11 cellular contexts compared by ENCODE assay signal in genomic region chr4:148425327-148426110, GRCh38. TPM values are rescaled to one million over a fixed set of nuclear protein-coding genes. Genes with fewer than 3 reads are reported as not detected.
DNase-seq lines count a peak whose midpoint lies in the region; ATAC-seq and TF ChIP-seq lines count a peak whose summit lies in the region.
"Had no signal": no experiment of that assay in that cellular context is flagged by ENCODE, and none has a peak within 500 bp of the region (broad histone marks: within the 10 kb centered on the region; RNA-seq: fewer than 3 reads in every experiment).

No MANE protein-coding gene starts in this region.

- no peak for DNase-seq in HCT116 (ENCODE audit: low read depth, low spot score)
- DNase-seq in naive thymus-derived CD8-positive, alpha-beta T cell: no peak
- no peak for DNase-seq in RKO (ENCODE audit: low spot score)
- DNase-seq in HPDE6-E6E7 (ENCODE audit: extremely low spot score): no peak
- DNase-seq in endothelial cell (ENCODE audit: low spot score): no peak
- DNase-seq: activated T-cell treated with anti-CD3 and anti-CD28 coated beads, Interleukin-2, amount 50 U/mL, for 72 hours; glutamatergic neuron; mucosa of descending colon had no signal

- CTCF ChIA-PET in HCT116 (lab: Charles Lee): no interaction called here

- no peaks in the 10 kb centered on the region for H3K27me3 ChIP-seq in HCT116 (ENCODE audit: insufficient read depth, low read length)
- no peaks in the 10 kb centered on the region for H3K27me3 ChIP-seq in OCI-LY1 (ENCODE audit: insufficient read depth, low read length)

- intact Hi-C loops in HCT116 (cut with micrococcal nuclease): no loop called here

- H3K9me3 ChIP-seq in HCT116 (ENCODE audit: control insufficient read depth in 1 of 2, insufficient read depth in 1 of 2, low read depth in 1 of 2, low read length in 2 of 2): no peaks in the 10 kb centered on the region
- no peaks in the 10 kb centered on the region for H3K9me3 ChIP-seq in OCI-LY1 (ENCODE audit: low read length)
- H3K9me3 ChIP-seq: mucosa of descending colon had no signal

- TF ChIP-seq CTCF in HCT116 (IDR thresholded peaks at IDR 0.05 in 2 of 3, conservative IDR thresholded peaks at IDR 0.05 in 1 of 3; ENCODE audit: borderline replicate concordance in 1 of 3, insufficient read depth in 1 of 3, low read depth in 2 of 3, low read length in 2 of 3) (0 out of 6 replicates have a peak, but pooled peaks of 2 of the 3 experiments have one; percentile 3 to 19), OCI-LY1 (IDR thresholded peaks at IDR 0.05; ENCODE audit: low read length) (peak; percentile 9; the same call in 1 of the 2 replicates), endothelial cell (IDR thresholded peaks at IDR 0.05; ENCODE audit: unreplicated experiment) (no peak)

- no peak for TF ChIP-seq POLR2A in HCT116 (IDR thresholded peaks at IDR 0.05; ENCODE audit: borderline replicate concordance, extremely low read depth, insufficient read depth, insufficient read length)

- peaks cover 0 to 4% (median 0%) of the 10 kb centered on the region in 9 donors for H3K9me3 Mint-ChIP-seq in naive thymus-derived CD8-positive, alpha-beta T cell
- H3K9me3 Mint-ChIP-seq in endothelial cell (ENCODE audit: unreplicated experiment): no peaks in the 10 kb centered on the region

- H3K27me3 Mint-ChIP-seq in naive thymus-derived CD8-positive, alpha-beta T cell: no peaks in the 10 kb centered on the region
- peaks cover 1% of the 10 kb centered on the region for H3K27me3 Mint-ChIP-seq in endothelial cell (ENCODE audit: unreplicated experiment)

- H3K4me2 ChIP-seq in HCT116 (ENCODE audit: low read length) (no peak overlapping the region), OCI-LY1 (ENCODE audit: low read length) (no peak overlapping the region; the same call in 1 of the 2 replicates)

- H3K27ac Mint-ChIP-seq in naive thymus-derived CD8-positive, alpha-beta T cell: peak overlapping the region in 9 of 10 donors; percentile 0 to 77 (median 20)
- H3K27ac Mint-ChIP-seq in endothelial cell (ENCODE audit: unreplicated experiment): no peak overlapping the region
- H3K27ac Mint-ChIP-seq: activated T-cell treated with anti-CD3 and anti-CD28 coated beads, Interleukin-2, amount 50 U/mL, for 72 hours had no signal

- RAD21 ChIA-PET in HCT116 (lab: Charles Lee; ENCODE audit: low non-redundant PET in 1 of 2, low total read pairs in 2 of 2, uncharacterized antibody in 2 of 2, unreplicated experiment in 2 of 2): no interaction called here

- H3K4me1 ChIP-seq in HCT116 (ENCODE audit: control insufficient read depth in 1 of 2, insufficient read depth in 2 of 2, low read length in 2 of 2) (no peaks in the 10 kb centered on the region), OCI-LY1 (ENCODE audit: insufficient read depth, low read length, severe bottlenecking) (peaks cover 50% of the 10 kb centered on the region)

- peaks cover 0 to 8% (median 6%) of the 10 kb centered on the region in 3 donors for H3K36me3 Mint-ChIP-seq in naive thymus-derived CD8-positive, alpha-beta T cell
- no peaks in the 10 kb centered on the region for H3K36me3 Mint-ChIP-seq in endothelial cell (ENCODE audit: low read depth, unreplicated experiment)

- H3K27ac ChIP-seq in HCT116 (ENCODE audit: low read depth, low read length): no peak overlapping the region
- peak overlapping the region; percentile 49 for H3K27ac ChIP-seq in OCI-LY1 (ENCODE audit: low read depth, low read length, poor library complexity, severe bottlenecking)

- peak; percentile 6; the same call in 1 of the 2 replicates for TF ChIP-seq RAD21 in HCT116 (IDR thresholded peaks at IDR 0.05; ENCODE audit: low read depth)

- ATAC-seq in GM18867 (IDR thresholded peaks at IDR 0.05; ENCODE audit: unreplicated experiment): peak; percentile 89
- no peak for ATAC-seq in HCT116
- ATAC-seq in naive thymus-derived CD8-positive, alpha-beta T cell: peak in 1 of 2 donors; percentile 18
- ATAC-seq in GM19455 (IDR thresholded peaks at IDR 0.05; ENCODE audit: unreplicated experiment): no peak
- ATAC-seq: mucosa of descending colon had no signal

- H3K9me2 ChIP-seq in HCT116 (ENCODE audit: insufficient read depth) (0 out of 2 replicates have a peak, but pooled peaks cover 11% of the 10 kb centered on the region), OCI-LY1 (ENCODE audit: low read depth, low read length) (no peaks in the 10 kb centered on the region)

- H3K79me2 ChIP-seq in HCT116 (ENCODE audit: insufficient read depth, low read length) (no peaks in the 10 kb centered on the region), OCI-LY1 (ENCODE audit: insufficient read depth, low read length) (peaks cover 18% of the 10 kb centered on the region)

- POLR2A ChIA-PET in HCT116 (lab: Charles Lee): no interaction called here
- POLR2A ChIA-PET in naive thymus-derived CD8-positive, alpha-beta T cell (lab: Charles Lee): no interaction called here

- no TSS peak for BruUV-seq in HCT116 (replicated peaks; lab: Mats Ljungman, UMichigan)

- peak overlapping the region in 8 of 10 donors; percentile 9 to 64 (median 24) for H3K4me3 Mint-ChIP-seq in naive thymus-derived CD8-positive, alpha-beta T cell
- no peak overlapping the region for H3K4me3 Mint-ChIP-seq in endothelial cell (ENCODE audit: unreplicated experiment)
- H3K4me3 Mint-ChIP-seq: activated T-cell treated with anti-CD3 and anti-CD28 coated beads, Interleukin-2, amount 50 U/mL, for 72 hours had no signal

- H3K4me3 ChIP-seq in HCT116 (replicated peaks in 1 of 2; ENCODE audit: low read depth in 1 of 2, low read length in 2 of 2) (no peak overlapping the region), OCI-LY1 (ENCODE audit: low read depth, low read length, poor library complexity, severe bottlenecking) (no peak overlapping the region)
- H3K4me3 ChIP-seq: mucosa of descending colon had no signal

- H4K20me1 ChIP-seq in HCT116 (ENCODE audit: insufficient read depth): no peaks in the 10 kb centered on the region
- no peaks in the 10 kb centered on the region for H4K20me1 ChIP-seq in OCI-LY1 (ENCODE audit: insufficient read depth, low read length)

- H2AFZ ChIP-seq in HCT116 (ENCODE audit: low read depth, low read length, poor library complexity, severe bottlenecking): no peak overlapping the region
- H2AFZ ChIP-seq in OCI-LY1 (ENCODE audit: low read length): no peak overlapping the region

- peaks cover 42 to 90% (median 80%) of the 10 kb centered on the region in 4 donors for H3K4me1 Mint-ChIP-seq in naive thymus-derived CD8-positive, alpha-beta T cell
- H3K4me1 Mint-ChIP-seq in endothelial cell (ENCODE audit: unreplicated experiment): no peaks in the 10 kb centered on the region

- H3F3A ChIP-seq in OCI-LY1 (ENCODE audit: insufficient read depth, low read length): no peaks in the 10 kb centered on the region

- H3K36me3 ChIP-seq in HCT116 (ENCODE audit: control insufficient read depth in 1 of 2, insufficient read depth in 2 of 2, low read length in 2 of 2) (no peaks in the 10 kb centered on the region), OCI-LY1 (ENCODE audit: insufficient read depth, low read length) (no peaks in the 10 kb centered on the region)

- H3K9ac ChIP-seq in HCT116 (ENCODE audit: low read length): no peak overlapping the region
- H3K9ac ChIP-seq in OCI-LY1 (ENCODE audit: low read length): no peak overlapping the region

TF ChIP-seq in HCT116, 20 proteins besides CTCF, POLR2A, EP300 and RAD21:
- TF ChIP-seq EZH2 (IDR thresholded peaks at IDR 0.05) (no peak), REST (IDR thresholded peaks at IDR 0.05; ENCODE audit: low read depth) (no peak), EZH2phosphoT487 (IDR thresholded peaks at IDR 0.05; ENCODE audit: borderline replicate concordance) (no peak)

RNA-seq across cellular contexts. Expression of gene NR3C2, which starts 16.7 kb away (rescaled TPM):
- 2.7 TPM for total RNA-seq in HCT116 (2021; ENCODE audit: unreplicated experiment)
- polyA plus RNA-seq in HCT116 (2012): 0.87 and 1.5 TPM in 2 replicates
- total RNA-seq in naive thymus-derived CD8-positive, alpha-beta T cell: 10 to 100 TPM; 50.7 to 53.5 TPM
- polyA plus RNA-seq in naive thymus-derived CD8-positive, alpha-beta T cell: 1 to 10 TPM; 6.8 to 9.4 (median 9.2) TPM
- total RNA-seq in endothelial cell (ENCODE audit: unreplicated experiment): 0.54 TPM

Comparison
In these comparisons a context has a peak if more than half of its experiments do, and no peak if none do; other contexts are left out.
1. RNA of gene NR3C2, which starts 16.7 kb away (total RNA-seq): 50.7 to 53.5 TPM in naive thymus-derived CD8-positive, alpha-beta T cell; 2.7 TPM in HCT116 (single experiment) and 0.54 TPM in endothelial cell (single experiment); every median in the first group is over 10 times any median in the second.